25 cellular contexts compared by ENCODE assay signal in genomic region chr2:209474960-209475359, GRCh38. TPM values are rescaled to one million over a fixed set of nuclear protein-coding genes. Genes with fewer than 3 reads are reported as not detected.
"Had no signal": no experiment of that assay in that cellular context is flagged by ENCODE, and none has a peak within 500 bp of the region (broad histone marks: within the 10 kb centered on the region; RNA-seq: fewer than 3 reads in every experiment).

No MANE protein-coding gene starts in this region.

- H2AFZ ChIP-seq: neural progenitor cell, parathyroid adenoma had no signal

- H3K4me1 ChIP-seq: neural progenitor cell, right lobe of liver, uterus had no signal

- H3K4me3 ChIP-seq: left ventricle myocardium inferior, lung, neural progenitor cell, right atrium auricular region, right lobe of liver, smooth muscle cell, tibial nerve, uterus had no signal

- DNase-seq: immature natural killer cell; islet precursor cell; left ventricle myocardium inferior; mesendoderm; naive B cell; natural killer cell; nephron progenitor cell; occipital lobe; right lobe of liver; stimulated activated CD4-positive, alpha-beta T cell treated with anti-CD3 and anti-CD28 coated beads, Interleukin-1b, Interleukin-23, amount 100 ng/mL, for 48 hours; stimulated activated CD4-positive, alpha-beta T cell treated with anti-CD3 and anti-CD28 coated beads, Interleukin-2, amount 100 ng/mL, for 48 hours; stimulated activated CD4-positive, alpha-beta T cell treated with anti-CD3 and anti-CD28 coated beads, Interleukin-4, amount 100 ng/mL, for 4 hours; stimulated activated CD8-positive, alpha-beta memory T cell treated with anti-CD3 and anti-CD28 coated beads, Interleukin-4, amount 100 ng/mL, for 48 hours; stimulated activated naive CD4-positive, alpha-beta T cell treated with Interleukin-2 at 50 U/mL for 16 hours; stimulated activated naive CD8-positive, alpha-beta T cell treated with anti-CD3 and anti-CD28 coated beads, Interleukin-15, amount 100 ng/mL, for 72 hours; substantia nigra; uterus had no signal

- H3K79me2 ChIP-seq: parathyroid adenoma had no signal

- H3K27me3 ChIP-seq: neural progenitor cell, neutrophil, right atrium auricular region, right lobe of liver, tibial nerve, uterus had no signal

- H3K27ac ChIP-seq: left ventricle myocardium inferior, neural progenitor cell, neutrophil, parathyroid adenoma, right atrium auricular region, right lobe of liver, tibial nerve, uterus had no signal

- ATAC-seq: natural killer cell; right lobe of liver; stimulated activated memory B cell treated with anti-CD40 and anti-IgM and Interleukin-4, amounts not matched to agents 10 μg/mL and 1 μg/mL and 100 μg/mL, for 72 hours; stimulated activated naive CD8-positive, alpha-beta T cell treated with anti-CD3 and anti-CD28 coated beads, Interleukin-15, amount 100 ng/mL, for 72 hours had no signal

- H3K36me3 ChIP-seq: left ventricle myocardium inferior, neural progenitor cell, neutrophil, right atrium auricular region, right lobe of liver, tibial nerve, uterus had no signal

RNA-seq across cellular contexts. Expression of gene MAP2, which starts 51.1 kb away (rescaled TPM):
- total RNA-seq: natural killer cell had no signal
